14 cellular contexts compared by ENCODE assay signal in the genomic region with DNA sequence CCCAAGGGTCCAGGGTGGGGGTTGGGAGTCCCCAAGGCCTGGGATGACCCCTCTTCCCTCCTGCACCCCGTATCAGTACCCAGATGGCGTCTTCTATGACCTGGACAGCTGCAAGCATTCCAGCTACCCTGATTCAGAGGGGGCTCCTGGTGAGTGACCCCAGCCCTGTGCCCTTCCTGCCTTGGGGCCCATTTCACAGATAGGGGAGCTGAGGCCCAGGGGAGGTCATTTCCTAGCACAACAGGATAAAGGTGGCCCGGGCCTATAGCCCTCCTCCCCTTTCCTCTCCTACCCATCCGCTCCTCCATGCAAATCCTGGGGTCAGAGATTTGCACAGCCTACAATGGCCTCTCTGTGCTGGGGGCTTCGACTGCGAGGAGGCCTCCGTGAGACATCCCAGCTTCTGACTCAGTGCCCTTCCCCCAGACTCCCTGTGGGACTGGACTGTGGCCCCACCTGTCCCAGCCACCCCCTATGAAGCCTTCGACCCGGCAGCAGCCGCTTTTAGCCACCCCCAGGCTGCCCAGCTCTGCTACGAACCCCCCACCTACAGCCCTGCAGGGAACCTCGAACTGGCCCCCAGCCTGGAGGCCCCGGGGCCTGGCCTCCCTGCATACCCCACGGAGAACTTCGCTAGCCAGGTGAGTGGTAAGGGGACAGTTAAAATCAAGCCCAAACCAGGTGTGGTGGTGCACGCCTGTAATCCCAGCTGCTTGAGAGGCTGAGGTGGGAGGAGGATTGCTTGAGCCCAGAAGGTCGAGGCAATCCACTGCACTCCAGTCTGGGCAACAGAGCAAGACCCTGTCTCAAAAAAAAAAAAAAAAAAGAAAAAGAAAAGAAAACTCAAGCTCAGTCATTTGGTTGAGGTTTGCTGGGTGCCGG. TPM values are rescaled to one million over a fixed set of nuclear protein-coding genes. Genes with fewer than 3 reads are reported as not detected.
"Had no signal": no experiment of that assay in that cellular context is flagged by ENCODE, and none has a peak within 500 bp of the region (broad histone marks: within the 10 kb centered on the region; RNA-seq: fewer than 3 reads in every experiment).

No MANE protein-coding gene starts in this region.

- H3K27ac Mint-ChIP-seq: activated CD4-positive, alpha-beta T cell treated with anti-CD3 and anti-CD28 coated beads, Interleukin-2, amount 10 ng/mL, durations not matched to agents 24 days and 14 days; activated naive CD4-positive, alpha-beta T cell treated with anti-CD3 and anti-CD28 coated beads, Interleukin-2, amount 10 ng/mL, durations not matched to agents 7 days and 5 days; activated T-helper 17 cell treated with anti-CD3 and anti-CD28 coated beads, Interleukin-2, amount 50 U/mL, for 72 hours; mesothelial cell of epicardium; neural progenitor cell had no signal

- H3K9ac ChIP-seq: neural progenitor cell had no signal

- DNase-seq: activated CD4-positive, alpha-beta T cell treated with anti-CD3 and anti-CD28 coated beads, Interleukin-2, amount 10 ng/mL, durations not matched to agents 24 days and 14 days; activated CD8-positive, alpha-beta memory T cell treated with anti-CD3 and anti-CD28 coated beads for 24 hours; activated naive CD4-positive, alpha-beta T cell treated with anti-CD3 and anti-CD28 coated beads, Interleukin-2, amount 10 ng/mL, durations not matched to agents 7 days and 5 days; tibial artery had no signal

- H3K9me3 Mint-ChIP-seq: activated CD4-positive, alpha-beta T cell treated with anti-CD3 and anti-CD28 coated beads, Interleukin-2, amount 10 ng/mL, durations not matched to agents 24 days and 14 days; activated naive CD4-positive, alpha-beta T cell treated with anti-CD3 and anti-CD28 coated beads, Interleukin-2, amount 10 ng/mL, durations not matched to agents 7 days and 5 days; activated T-helper 17 cell treated with anti-CD3 and anti-CD28 coated beads, Interleukin-2, amount 50 U/mL, for 72 hours; mesothelial cell of epicardium; neural progenitor cell had no signal

- H2AFZ ChIP-seq: neural progenitor cell had no signal

- H3K4me2 ChIP-seq: neural progenitor cell had no signal

- ATAC-seq: activated T-helper 17 cell treated with anti-CD3 and anti-CD28 coated beads, Interleukin-2, amount 50 U/mL, for 72 hours; gastroesophageal sphincter; pancreas had no signal

- H3K36me3 ChIP-seq: gastroesophageal sphincter, neural progenitor cell, pancreas, tibial artery, vagina had no signal

- H3K4me3 ChIP-seq: gastroesophageal sphincter, neural progenitor cell, pancreas, tibial artery, vagina had no signal

- H3K9me3 ChIP-seq: gastroesophageal sphincter, pancreas, tibial artery, vagina had no signal

- H3K27ac ChIP-seq: gastroesophageal sphincter, neural progenitor cell, pancreas, tibial artery, vagina had no signal

- H3K36me3 Mint-ChIP-seq: activated naive CD4-positive, alpha-beta T cell treated with anti-CD3 and anti-CD28 coated beads, Interleukin-2, amount 10 ng/mL, durations not matched to agents 7 days and 5 days; neural progenitor cell had no signal

- H3K27me3 ChIP-seq: pancreas, vagina had no signal

- H3K4me3 Mint-ChIP-seq: activated CD4-positive, alpha-beta T cell treated with anti-CD3 and anti-CD28 coated beads, Interleukin-2, amount 10 ng/mL, durations not matched to agents 24 days and 14 days; activated naive CD4-positive, alpha-beta T cell treated with anti-CD3 and anti-CD28 coated beads, Interleukin-2, amount 10 ng/mL, durations not matched to agents 7 days and 5 days; activated T-helper 17 cell treated with anti-CD3 and anti-CD28 coated beads, Interleukin-2, amount 50 U/mL, for 72 hours; mesothelial cell of epicardium had no signal

RNA-seq across cellular contexts. Expression of gene SPIB, which starts 3.9 kb away (rescaled TPM):
- total RNA-seq: cardiac septum, gastroesophageal sphincter, kidney epithelial cell, lower leg skin, renal cortical epithelial cell, vagina had no signal

RNA-seq across cellular contexts. Expression of gene MYBPC2, which starts 10.1 kb away (rescaled TPM):
- total RNA-seq: cardiac septum, gastroesophageal sphincter, vagina had no signal
